ENCODE assay signal across 8 cellular contexts in the genomic region with DNA sequence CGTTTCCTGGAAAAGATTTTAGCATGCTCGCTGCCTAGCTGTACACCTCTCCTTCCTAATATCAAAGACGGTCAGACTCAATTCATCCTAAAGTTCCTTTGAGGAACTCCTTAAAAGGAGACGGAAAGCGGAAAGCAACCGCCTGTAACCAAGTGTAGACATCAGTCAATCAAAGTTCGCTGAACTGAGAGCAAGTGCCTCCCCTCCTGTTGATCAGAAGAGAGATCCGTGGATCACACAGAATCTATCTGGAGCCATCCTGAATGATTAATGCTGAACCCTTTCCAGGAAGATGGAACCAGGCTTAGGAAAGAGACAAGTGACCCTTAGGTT. TPM values are rescaled to one million over a fixed set of nuclear protein-coding genes. Genes with fewer than 3 reads are reported as not detected.
DNase-seq lines count a peak whose midpoint lies in the region; ATAC-seq and TF ChIP-seq lines count a peak whose summit lies in the region.

No MANE protein-coding gene starts in this region.

- in situ Hi-C loops in Panc1 (cut with HindIII; ENCODE audit: low pct_unique_long_range_greater_than_20kb, low sequenced_read_pairs): no loop called here

- H3K27ac ChIP-seq in Panc1 (ENCODE audit: low read length) (peak overlapping the region; percentile 91), thymus (ENCODE audit: low read depth) (peak overlapping the region; percentile 97)

- POLR2A ChIA-PET in Panc1 (lab: Charles Lee): no interaction called here

- CTCF ChIA-PET in Panc1 (lab: Charles Lee): no interaction called here

- TF ChIP-seq CTCF in GM12864 (IDR thresholded peaks at IDR 0.05; ENCODE audit: low read depth, low read length, missing control alignments): no peak
- TF ChIP-seq CTCF in HFF-Myc (IDR thresholded peaks at IDR 0.05; ENCODE audit: low read depth, low read length, missing control alignments): no peak
- TF ChIP-seq CTCF in Panc1 (IDR thresholded peaks at IDR 0.05): no peak
- no peak for TF ChIP-seq CTCF in lower leg skin (IDR thresholded peaks at IDR 0.05)

- peaks cover 9% of the 10 kb centered on the region for H3K4me1 ChIP-seq in Panc1 (ENCODE audit: control insufficient read depth, insufficient read depth, low read length)
- peaks cover 6% of the 10 kb centered on the region for H3K4me1 ChIP-seq in thymus (ENCODE audit: control insufficient read depth, insufficient read depth, low read length)

- peak; percentile 56; the same call in 1 of the 2 replicates for ATAC-seq in Panc1

- H3K36me3 ChIP-seq in Panc1 (ENCODE audit: control insufficient read depth, insufficient read depth, low read length) (no peaks in the 10 kb centered on the region; the same call in 1 of the 2 replicates), thymus (ENCODE audit: control insufficient read depth, insufficient read depth) (no peaks in the 10 kb centered on the region)

- H3K9me3 ChIP-seq in Panc1 (ENCODE audit: control insufficient read depth, insufficient read depth, low read depth, low read length): no peaks in the 10 kb centered on the region
- no peaks in the 10 kb centered on the region for H3K9me3 ChIP-seq in thymus (ENCODE audit: control insufficient read depth)

- DNase-seq in GM12864 (ENCODE audit: low read depth) (no peak), HFF-Myc (ENCODE audit: extremely low read depth, low read depth) (no peak), Panc1 (ENCODE audit: low read depth, low spot score) (no peak), cerebellar cortex (ENCODE audit: low spot score) (peak; percentile 19), lower leg skin (ENCODE audit: low spot score in 2 of 2) (peak in 1 of 2 donors; percentile 77), NCI-H2081 (lab: John Stamatoyannopoulos, UW) (no peak), EL (no peak)

- H3K4me3 ChIP-seq in GM12864 (ENCODE audit: low read depth, low read length) (peak overlapping the region; percentile 83), HFF-Myc (replicated peaks; ENCODE audit: low read depth, low read length) (peak overlapping the region; percentile 69), Panc1 (ENCODE audit: low read depth in 2 of 2, low read length in 2 of 2) (peak overlapping the region; percentile 86 to 87), lower leg skin (ENCODE audit: low read depth, poor library complexity, severe bottlenecking) (peak overlapping the region; percentile 77), thymus (ENCODE audit: low read length) (peak overlapping the region; percentile 99)

- 1% methylated on average over 8 of the region's 8 CpGs for WGBS in lower leg skin, 2 donors
- WGBS in thymus: under 1% methylated on average over 8 of the region's 8 CpGs

- intact Hi-C loops in Panc1 (cut with micrococcal nuclease; ENCODE audit: unreplicated experiment): no loop called here
- intact Hi-C loops in lower leg skin (cut with DNase I; ENCODE audit: low total_unique reads): no loop called here

- BruUV-seq in Panc1 (replicated peaks; lab: Mats Ljungman, UMichigan): no TSS peak

- no peak for TF ChIP-seq POLR2A in lower leg skin (IDR thresholded peaks at IDR 0.05)

- H3K27me3 ChIP-seq in Panc1 (ENCODE audit: control insufficient read depth, insufficient read depth, low read length) (no peaks in the 10 kb centered on the region), thymus (ENCODE audit: control insufficient read depth, insufficient read depth) (no peaks in the 10 kb centered on the region)

RNA-seq across cellular contexts. Expression of gene TEP1, which starts 0.5 kb away (rescaled TPM):
- total RNA-seq in Panc1 (2021; ENCODE audit: unreplicated experiment) (17.1 TPM), lower leg skin (10 to 100 TPM; 19.5 to 30.5 (median 23.6) TPM)
- 9.8 TPM for polyA plus RNA-seq in Panc1 (2012; ENCODE audit: insufficient read length)
- polyA plus RNA-seq in thymus: 34.5 TPM

RNA-seq across cellular contexts. Expression of gene KLHL33, which starts 22.2 kb away (rescaled TPM):
- not detected for total RNA-seq in Panc1 (2021; ENCODE audit: unreplicated experiment)
- polyA plus RNA-seq in Panc1 (2012; ENCODE audit: insufficient read length): not detected
- total RNA-seq in lower leg skin: 1 to 10 TPM in 1 of 4 donors, under 1 TPM in 2, not detected in 1; 0.12 to 1.2 (median 0.36) TPM
- polyA plus RNA-seq in thymus: 0.64 TPM

RNA-seq across cellular contexts. Expression of gene OSGEP, which starts 40.9 kb away (rescaled TPM):
- 26.6 TPM for total RNA-seq in Panc1 (2021; ENCODE audit: unreplicated experiment)
- polyA plus RNA-seq in Panc1 (2012; ENCODE audit: insufficient read length): 33.9 TPM
- total RNA-seq in lower leg skin: 10 to 100 TPM; 13.8 to 54.5 (median 35.8) TPM
- 96.8 TPM for polyA plus RNA-seq in thymus

RNA-seq across cellular contexts. Expression of gene APEX1, which starts 41.3 kb away (rescaled TPM):
- total RNA-seq in Panc1 (2021; ENCODE audit: unreplicated experiment) (163 TPM), lower leg skin (100 to 1,000 TPM; 107 to 217 (median 119) TPM)
- polyA plus RNA-seq in Panc1 (2012; ENCODE audit: insufficient read length): 146 TPM
- polyA plus RNA-seq in thymus: 128 TPM

RNA-seq across cellular contexts. Expression of gene PIP4P1, which starts 47.5 kb away (rescaled TPM):
- 34.8 TPM for total RNA-seq in Panc1 (2021; ENCODE audit: unreplicated experiment)
- 25.9 TPM for polyA plus RNA-seq in Panc1 (2012; ENCODE audit: insufficient read length)
- 10 to 100 TPM; 26.0 to 34.6 (median 27.6) TPM for total RNA-seq in lower leg skin
- polyA plus RNA-seq in thymus: 53.2 TPM
